Comparison of ENCODE assay signal across 28 cellular contexts in the genomic region with DNA sequence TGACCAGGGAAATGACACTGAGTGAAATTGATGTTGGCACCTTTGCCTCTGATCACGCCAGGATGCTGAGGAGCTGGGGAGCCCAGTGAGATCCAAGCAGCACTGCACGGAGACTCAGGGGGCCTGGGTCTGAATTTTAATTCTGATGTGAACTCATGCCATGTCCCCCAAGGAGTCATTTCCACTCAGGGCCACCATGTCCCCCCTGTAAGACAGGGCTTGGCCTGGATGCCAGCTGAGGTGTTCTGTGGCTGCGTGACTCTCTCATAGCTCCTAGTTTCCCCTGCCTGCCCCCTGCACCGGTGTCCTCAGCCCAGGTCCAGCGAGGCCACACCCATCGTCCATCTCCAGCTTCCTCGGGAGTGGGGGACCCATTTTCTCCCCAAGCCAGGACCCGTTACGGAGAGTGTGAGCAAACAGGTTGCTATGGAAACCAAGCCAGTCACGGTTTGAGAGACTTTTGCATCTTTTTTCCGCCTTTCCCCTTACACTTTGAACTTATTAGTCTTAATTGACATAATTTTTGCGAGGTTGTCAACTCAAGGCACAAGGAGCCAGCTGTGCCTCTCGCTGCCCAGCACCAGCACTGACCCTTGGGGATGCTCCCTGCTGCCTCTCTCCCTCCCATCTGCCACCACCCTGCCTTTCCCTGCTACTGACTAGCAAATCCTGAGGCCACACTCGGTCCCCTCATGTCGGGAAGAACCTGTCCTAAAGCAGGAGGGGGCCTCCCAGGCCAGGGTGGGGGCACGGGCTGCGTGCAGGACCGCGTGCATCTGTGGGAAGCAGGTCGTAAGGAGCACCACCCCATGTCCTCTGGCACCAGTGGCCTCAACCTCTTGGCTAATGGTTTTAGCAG.
"Had no signal": no experiment of that assay in that cellular context is flagged by ENCODE, and none has a peak within 500 bp of the region (broad histone marks: within the 10 kb centered on the region; RNA-seq: fewer than 3 reads in every experiment).

No MANE protein-coding gene starts in this region.

- H3K36me3 Mint-ChIP-seq: stimulated activated memory B cell treated with anti-CD40 and anti-IgM and Interleukin-4, amounts not matched to agents 10 μg/mL and 1 μg/mL and 100 μg/mL, for 72 hours had no signal

- H3K4me1 Mint-ChIP-seq: activated CD4-positive, alpha-beta T cell treated with anti-CD3 and anti-CD28 coated beads, Interleukin-2, amount 10 ng/mL, durations not matched to agents 7 days and 5 days; activated T-helper 17 cell treated with anti-CD3 and anti-CD28 coated beads, Interleukin-2, amount 50 U/mL, for 72 hours; stimulated activated memory B cell treated with anti-CD40 and anti-IgM and Interleukin-4, amounts not matched to agents 10 μg/mL and 1 μg/mL and 100 μg/mL, for 72 hours; stimulated activated naive CD8-positive, alpha-beta T cell treated with anti-CD3 and anti-CD28 coated beads, Interleukin-15, amount 100 ng/mL, for 72 hours had no signal

- H3K27ac Mint-ChIP-seq: activated CD4-positive, alpha-beta T cell treated with anti-CD3 and anti-CD28 coated beads, Interleukin-2, amount 10 ng/mL, durations not matched to agents 7 days and 5 days; activated CD8-positive, alpha-beta T cell treated with anti-CD3 and anti-CD28 coated beads for 36 hours; activated T-helper 17 cell treated with anti-CD3 and anti-CD28 coated beads, Interleukin-2, amount 50 U/mL, for 72 hours; effector memory CD8-positive, alpha-beta T cell; progenitor cell of endocrine pancreas; stimulated activated memory B cell treated with anti-CD40 and anti-IgM and Interleukin-4, amounts not matched to agents 10 μg/mL and 1 μg/mL and 100 μg/mL, for 72 hours had no signal

- H3K27ac ChIP-seq: brain microvascular endothelial cell, gastroesophageal sphincter, sigmoid colon, upper lobe of right lung had no signal

- H3K36me3 ChIP-seq: brain microvascular endothelial cell, gastroesophageal sphincter, sigmoid colon, upper lobe of right lung had no signal

- H3K4me3 ChIP-seq: gastroesophageal sphincter, sigmoid colon, upper lobe of right lung had no signal

- H3K27me3 Mint-ChIP-seq: activated CD4-positive, alpha-beta T cell treated with anti-CD3 and anti-CD28 coated beads, Interleukin-2, amount 10 ng/mL, durations not matched to agents 7 days and 5 days; activated CD8-positive, alpha-beta T cell treated with anti-CD3 and anti-CD28 coated beads for 36 hours; stimulated activated memory B cell treated with anti-CD40 and anti-IgM and Interleukin-4, amounts not matched to agents 10 μg/mL and 1 μg/mL and 100 μg/mL, for 72 hours; stimulated activated naive CD8-positive, alpha-beta T cell treated with anti-CD3 and anti-CD28 coated beads, Interleukin-15, amount 100 ng/mL, for 72 hours had no signal

- H3K4me1 ChIP-seq: gastroesophageal sphincter, sigmoid colon, upper lobe of right lung had no signal

- H3K9me3 ChIP-seq: gastroesophageal sphincter, sigmoid colon, upper lobe of right lung had no signal

- H3K9me3 Mint-ChIP-seq: activated CD4-positive, alpha-beta T cell treated with anti-CD3 and anti-CD28 coated beads, Interleukin-2, amount 10 ng/mL, durations not matched to agents 7 days and 5 days; activated CD8-positive, alpha-beta T cell treated with anti-CD3 and anti-CD28 coated beads for 36 hours; activated T-cell treated with anti-CD3 and anti-CD28 coated beads, Interleukin-2, amount 50 U/mL, for 4 hours; activated T-helper 17 cell treated with anti-CD3 and anti-CD28 coated beads, Interleukin-2, amount 50 U/mL, for 72 hours; effector memory CD8-positive, alpha-beta T cell; neural crest cell; stimulated activated memory B cell treated with anti-CD40 and anti-IgM and Interleukin-4, amounts not matched to agents 10 μg/mL and 1 μg/mL and 100 μg/mL, for 72 hours; stimulated activated naive CD8-positive, alpha-beta T cell treated with anti-CD3 and anti-CD28 coated beads, Interleukin-15, amount 100 ng/mL, for 72 hours had no signal

- DNase-seq: activated CD4-positive, alpha-beta T cell treated with anti-CD3 and anti-CD28 coated beads, Interleukin-2, amount 10 ng/mL, durations not matched to agents 7 days and 5 days; activated CD4-positive, CD25-positive, alpha-beta regulatory T cell treated with anti-CD3 and anti-CD28 coated beads, Interleukin-2, amount 50 U/mL, for 72 hours; activated CD8-positive, alpha-beta T cell treated with anti-CD3 and anti-CD28 coated beads for 36 hours; activated gamma-delta T cell treated with Interleukin-2 at 50 U/mL for 16 hours; activated naive CD4-positive, alpha-beta T cell treated with anti-CD3 and anti-CD28 coated beads, Interleukin-2, amount 50 U/mL, for 16 hours; activated T-cell treated with anti-CD3 and anti-CD28 coated beads, Interleukin-2, amount 50 U/mL, for 4 hours; amniotic stem cell; brain microvascular endothelial cell; cortex of kidney; effector memory CD8-positive, alpha-beta T cell; head of caudate nucleus; hippocampal formation; left cardiac atrium; left ventricle myocardium superior; sigmoid colon; small intestine; stimulated activated CD4-positive, alpha-beta T cell treated with anti-CD3 and anti-CD28 coated beads, Interleukin-1b, Interleukin-23, amount 100 ng/mL, for 48 hours; stimulated activated CD4-positive, alpha-beta T cell treated with anti-CD3 and anti-CD28 coated beads, Interleukin-4, amount 100 ng/mL, for 4 hours; stimulated activated CD8-positive, alpha-beta memory T cell treated with anti-CD3 and anti-CD28 coated beads, Interleukin-4, amount 100 ng/mL, for 48 hours; stimulated activated naive CD8-positive, alpha-beta T cell treated with anti-CD3 and anti-CD28 coated beads, Interleukin-15, amount 100 ng/mL, for 72 hours; substantia nigra; T-helper 2 cell; upper lobe of right lung had no signal

- H3K4me3 Mint-ChIP-seq: activated CD4-positive, alpha-beta T cell treated with anti-CD3 and anti-CD28 coated beads, Interleukin-2, amount 10 ng/mL, durations not matched to agents 7 days and 5 days; activated CD8-positive, alpha-beta T cell treated with anti-CD3 and anti-CD28 coated beads for 36 hours; activated T-cell treated with anti-CD3 and anti-CD28 coated beads, Interleukin-2, amount 50 U/mL, for 4 hours; activated T-helper 17 cell treated with anti-CD3 and anti-CD28 coated beads, Interleukin-2, amount 50 U/mL, for 72 hours; effector memory CD8-positive, alpha-beta T cell; neural crest cell; stimulated activated memory B cell treated with anti-CD40 and anti-IgM and Interleukin-4, amounts not matched to agents 10 μg/mL and 1 μg/mL and 100 μg/mL, for 72 hours; stimulated activated naive CD8-positive, alpha-beta T cell treated with anti-CD3 and anti-CD28 coated beads, Interleukin-15, amount 100 ng/mL, for 72 hours had no signal
